1 cellular context compared by ENCODE assay signal in the genomic region with DNA sequence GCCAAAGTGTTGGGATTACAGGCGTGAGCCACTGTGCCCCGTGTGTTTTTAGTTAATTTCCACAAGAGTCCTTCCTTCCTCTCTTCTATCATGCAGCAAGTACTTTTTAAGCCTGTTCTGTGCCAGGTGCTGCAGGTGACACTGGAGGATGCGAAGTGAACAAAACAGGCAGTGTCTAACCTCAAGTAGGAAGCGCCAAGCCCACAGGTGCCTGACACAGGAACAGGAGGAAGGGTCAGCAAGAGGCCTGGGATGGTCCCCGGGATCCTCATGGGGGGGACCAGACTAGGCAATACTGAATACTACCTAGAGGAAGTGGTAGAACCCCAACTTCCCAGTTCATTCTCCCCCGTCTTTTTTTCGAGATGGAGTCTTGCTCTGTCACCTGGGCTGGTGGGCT.
TF ChIP-seq lines count a peak whose summit lies in the region.

No MANE protein-coding gene starts in this region.

TF ChIP-seq in WTC11, 78 proteins besides CTCF, POLR2A, EP300 and RAD21 (continued from another document):
- TF ChIP-seq AR (CRISPR knock-in tag; IDR thresholded peaks at IDR 0.05) = no peak
- TF ChIP-seq ZBTB21 (CRISPR knock-in tag; IDR thresholded peaks at IDR 0.05; ENCODE audit: borderline replicate concordance) = no peak
- TF ChIP-seq ZNF121 (CRISPR knock-in tag; IDR thresholded peaks at IDR 0.05) = no peak
- no peak for TF ChIP-seq E2F1 (CRISPR knock-in tag; IDR thresholded peaks at IDR 0.05)
- no peak for TF ChIP-seq TEAD4 (CRISPR knock-in tag; IDR thresholded peaks at IDR 0.05)
- no peak for TF ChIP-seq NR3C1 (CRISPR knock-in tag; conservative IDR thresholded peaks at IDR 0.05; ENCODE audit: low read depth)
- TF ChIP-seq GTF2I (CRISPR knock-in tag; conservative IDR thresholded peaks at IDR 0.05) = no peak
- TF ChIP-seq ZNF416 (CRISPR knock-in tag; IDR thresholded peaks at IDR 0.05) = no peak
